In genomic region chr9:130940693-130941576, GRCh38 we compare ENCODE assay signal across 9 cellular contexts. TPM values are rescaled to one million over a fixed set of nuclear protein-coding genes. Genes with fewer than 3 reads are reported as not detected.
DNase-seq lines count a peak whose midpoint lies in the region; FAIRE-seq and TF ChIP-seq lines count a peak whose summit lies in the region.
"Had no signal": no experiment of that assay in that cellular context is flagged by ENCODE, and none has a peak within 500 bp of the region (broad histone marks: within the 10 kb centered on the region; RNA-seq: fewer than 3 reads in every experiment).

No MANE protein-coding gene starts in this region.

- no peaks in the 10 kb centered on the region for H3F3A ChIP-seq in Loucy (ENCODE audit: low read depth)

- no peak overlapping the region for H3K4me2 ChIP-seq in Loucy (ENCODE audit: low read depth, low read length, poor library complexity, severe bottlenecking)
- H3K4me2 ChIP-seq in astrocyte (ENCODE audit: low read length), result no peak overlapping the region

- H3K9ac ChIP-seq in Loucy (ENCODE audit: low read depth, low read length, poor library complexity, severe bottlenecking), result no peak overlapping the region
- H3K9ac ChIP-seq in astrocyte (ENCODE audit: low read length), result no peak overlapping the region
- H3K9ac ChIP-seq in iPS-20b (ENCODE audit: low read depth, low read length), result no peak overlapping the region

- no peak overlapping the region for H3K4me3 Mint-ChIP-seq in T-helper 2 cell treated with Interferon-gamma antibody and Interleukin-4, amounts not matched to agents 5 μg/mL and 100 μg/mL, for 36 hours
- no peak overlapping the region for H3K4me3 Mint-ChIP-seq in astrocyte (ENCODE audit: unreplicated experiment)

- H3K36me3 Mint-ChIP-seq in T-helper 2 cell treated with Interferon-gamma antibody and Interleukin-4, amounts not matched to agents 5 μg/mL and 100 μg/mL, for 36 hours (ENCODE audit: low read depth), result no peaks in the 10 kb centered on the region
- H3K36me3 Mint-ChIP-seq in astrocyte (ENCODE audit: low read depth, unreplicated experiment), result no peaks in the 10 kb centered on the region

- H3K36me3 ChIP-seq in GM06990 (ENCODE audit: control insufficient read depth, insufficient read depth, low read length) (no peaks in the 10 kb centered on the region), Loucy (ENCODE audit: insufficient read depth, low read length) (no peaks in the 10 kb centered on the region), astrocyte (ENCODE audit: insufficient read depth, low read length) (no peaks in the 10 kb centered on the region), iPS-20b (ENCODE audit: insufficient read depth, low read depth, low read length) (no peaks in the 10 kb centered on the region)

- TF ChIP-seq CTCF in GM06990 (IDR thresholded peaks at IDR 0.05; ENCODE audit: insufficient read depth, low read length, poor library complexity, severe bottlenecking) (peak; percentile 97), Loucy (conservative IDR thresholded peaks at IDR 0.05; ENCODE audit: low read length) (peak; percentile 62), astrocyte (IDR thresholded peaks at IDR 0.05; ENCODE audit: insufficient read depth, low read depth, low read length) (peak; percentile 63)

- H3K9me2 ChIP-seq in Loucy (replicated peaks; ENCODE audit: low read depth, low read length), result no peaks in the 10 kb centered on the region

- H3K27ac Mint-ChIP-seq in T-helper 2 cell treated with Interferon-gamma antibody and Interleukin-4, amounts not matched to agents 5 μg/mL and 100 μg/mL, for 36 hours, result no peak overlapping the region
- no peak overlapping the region for H3K27ac Mint-ChIP-seq in astrocyte (ENCODE audit: unreplicated experiment)

- FAIRE-seq in astrocyte (lab: Jason Lieb, UNC), result no peak

- H3K4me3 ChIP-seq in GM06990 (replicated peaks; ENCODE audit: low read depth, low read length), result no peak overlapping the region
- H3K4me3 ChIP-seq in Loucy (ENCODE audit: low read length, poor library complexity, severe bottlenecking), result no peak overlapping the region
- H3K4me3 ChIP-seq in astrocyte (ENCODE audit: insufficient read depth, low read depth, low read length), result no peak overlapping the region
- peak overlapping the region; percentile 32; the same call in 1 of the 2 replicates for H3K4me3 ChIP-seq in iPS-20b (ENCODE audit: low read length)

- DNase-seq in GM06990 (ENCODE audit: extremely low read depth, insufficient read length) (peak; percentile 60), astrocyte (ENCODE audit: low read depth) (no peak), foreskin melanocyte (no peak), occipital lobe (lab: John Stamatoyannopoulos, UW) (no peak)
- DNase-seq in T-helper 2 cell treated with Interferon-gamma antibody and Interleukin-4, amounts not matched to agents 5 μg/mL and 100 μg/mL, for 36 hours (ENCODE audit: low spot score), result peak; percentile 59
- peak; percentile 37 to 77 for DNase-seq in stimulated activated CD4-positive, alpha-beta T cell treated with anti-CD3 and anti-CD28 coated beads, Interleukin-15, amount 100 ng/mL, for 48 hours (ENCODE audit: low read depth in 2 of 2)

- no peaks in the 10 kb centered on the region for H3K79me2 ChIP-seq in Loucy (ENCODE audit: insufficient read depth, low read length)
- no peaks in the 10 kb centered on the region for H3K79me2 ChIP-seq in astrocyte (ENCODE audit: insufficient read depth, low read length)

- H2AFZ ChIP-seq in Loucy (ENCODE audit: low read length) (no peak overlapping the region), astrocyte (ENCODE audit: low read depth, low read length) (no peak overlapping the region)

- no peaks in the 10 kb centered on the region for H3K9me3 Mint-ChIP-seq in T-helper 2 cell treated with Interferon-gamma antibody and Interleukin-4, amounts not matched to agents 5 μg/mL and 100 μg/mL, for 36 hours
- H3K9me3 Mint-ChIP-seq in astrocyte (ENCODE audit: unreplicated experiment), result no peaks in the 10 kb centered on the region

- H3K4me1 Mint-ChIP-seq in T-helper 2 cell treated with Interferon-gamma antibody and Interleukin-4, amounts not matched to agents 5 μg/mL and 100 μg/mL, for 36 hours (ENCODE audit: low read depth), result peaks cover 5% of the 10 kb centered on the region
- peaks cover 6% of the 10 kb centered on the region for H3K4me1 Mint-ChIP-seq in astrocyte (ENCODE audit: low read depth, unreplicated experiment)

- H3K27me3 ChIP-seq in GM06990 (replicated peaks; ENCODE audit: control insufficient read depth, insufficient read depth, low read length) (peaks cover 11% of the 10 kb centered on the region), Loucy (ENCODE audit: insufficient read depth, low read length, poor library complexity, severe bottlenecking) (no peaks in the 10 kb centered on the region), astrocyte (ENCODE audit: insufficient read depth, low read length) (peaks cover 37% of the 10 kb centered on the region), iPS-20b (ENCODE audit: insufficient read depth, low read length) (peaks cover 61% of the 10 kb centered on the region)

- H3K27ac ChIP-seq in astrocyte (ENCODE audit: low read depth, low read length) (no peak overlapping the region), iPS-20b (ENCODE audit: low read length) (no peak overlapping the region)

- no peaks in the 10 kb centered on the region for H3K9me3 ChIP-seq in Loucy (ENCODE audit: insufficient read depth, low read depth, low read length)
- no peaks in the 10 kb centered on the region for H3K9me3 ChIP-seq in astrocyte (ENCODE audit: insufficient read depth, low read depth, low read length)
- no peaks in the 10 kb centered on the region for H3K9me3 ChIP-seq in iPS-20b (ENCODE audit: insufficient read depth, low read depth, low read length)

- H4K20me1 ChIP-seq in Loucy (ENCODE audit: insufficient read depth, low read length, poor library complexity, severe bottlenecking) (no peaks in the 10 kb centered on the region), astrocyte (ENCODE audit: insufficient read depth, low read length) (peaks cover 11% of the 10 kb centered on the region)

- H3K27me3 Mint-ChIP-seq in T-helper 2 cell treated with Interferon-gamma antibody and Interleukin-4, amounts not matched to agents 5 μg/mL and 100 μg/mL, for 36 hours (ENCODE audit: low read depth), result peaks cover 45% of the 10 kb centered on the region
- peaks cover 58% of the 10 kb centered on the region for H3K27me3 Mint-ChIP-seq in astrocyte (ENCODE audit: low read depth, unreplicated experiment)

- no peaks in the 10 kb centered on the region for H3K4me1 ChIP-seq in Loucy (ENCODE audit: insufficient read depth, low read length, poor library complexity, severe bottlenecking)
- H3K4me1 ChIP-seq in astrocyte (ENCODE audit: insufficient read depth, low read length), result peaks cover 19% of the 10 kb centered on the region
- peaks cover 9% of the 10 kb centered on the region; the same call in 1 of the 2 replicates for H3K4me1 ChIP-seq in iPS-20b (ENCODE audit: insufficient read depth, low read length)

RNA-seq across cellular contexts. Expression of gene FIBCD1, which starts 1.9 kb away (rescaled TPM):
- total RNA-seq in astrocyte (0.66 and 1.6 TPM in 2 replicates), occipital lobe (1.4 TPM)

RNA-seq across cellular contexts. Expression of gene QRFP, which starts 44.3 kb away (rescaled TPM):
- total RNA-seq in astrocyte, result not detected in 2 replicates
- not detected for total RNA-seq in occipital lobe
- total RNA-seq: dermis microvascular lymphatic vessel endothelial cell had no signal

Comparison
In these comparisons a context has a peak if more than half of its experiments do, and no peak if none do; other contexts are left out.
1. DNase-seq: peak in GM06990 (single experiment), T-helper 2 cell treated with Interferon-gamma antibody and Interleukin-4, amounts not matched to agents 5 μg/mL and 100 μg/mL, for 36 hours (single experiment) and stimulated activated CD4-positive, alpha-beta T cell treated with anti-CD3 and anti-CD28 coated beads, Interleukin-15, amount 100 ng/mL, for 48 hours (2 of 2); none in astrocyte (single experiment), foreskin melanocyte (single experiment) and occipital lobe (single experiment).
2. Peak in every context shown above with its lines, with median percentiles within 50 percentile points of each other: CTCF ChIP-seq.